Comparison of ENCODE assay signal across 8 cellular contexts in genomic region chr17:28897769-28898259, GRCh38. TPM values are rescaled to one million over a fixed set of nuclear protein-coding genes. Genes with fewer than 3 reads are reported as not detected.
DNase-seq lines count a peak whose midpoint lies in the region; ATAC-seq, FAIRE-seq and TF ChIP-seq lines count a peak whose summit lies in the region.

No MANE protein-coding gene starts in this region.

- ATAC-seq in HG03139 (IDR thresholded peaks at IDR 0.05; ENCODE audit: unreplicated experiment): no peak

- peaks cover 14% of the 10 kb centered on the region for H3K36me3 Mint-ChIP-seq in neural crest cell (ENCODE audit: low read depth)

- H3K4me3 Mint-ChIP-seq in neural crest cell: peak overlapping the region; percentile 98

- no peak for TF ChIP-seq POLR2A in GM12891 (IDR thresholded peaks at IDR 0.05; ENCODE audit: low read depth, low read length)

- no peak for TF ChIP-seq CTCF in epithelial cell of esophagus (IDR thresholded peaks at IDR 0.05; ENCODE audit: insufficient read depth, low read depth, low read length, missing control alignments)
- no peak for TF ChIP-seq CTCF in neural crest cell (conservative IDR thresholded peaks at IDR 0.05)

- H3K4me1 Mint-ChIP-seq in neural crest cell: peaks cover 57% of the 10 kb centered on the region

- DNase-seq in GM12891 (ENCODE audit: insufficient read length, low spot score) (no peak), SK-MEL-5 (ENCODE audit: low read depth, low spot score) (peak; percentile 26), epithelial cell of esophagus (ENCODE audit: low read depth) (no peak), neural crest cell (ENCODE audit: low read depth, low spot score) (no peak), NCI-H82 treated with DMSO at 0.1 percent for 48 hours (lab: John Stamatoyannopoulos, UW; ENCODE audit: unreplicated experiment) (no peak), AG20443 (ENCODE audit: low spot score) (no peak), HT-29 (ENCODE audit: low spot score) (no peak)

- H3K27ac Mint-ChIP-seq in neural crest cell (ENCODE audit: unreplicated experiment): peak overlapping the region; percentile 75

- FAIRE-seq in GM12891 (lab: Jason Lieb, UNC): peak; percentile 40

- H3K9me3 Mint-ChIP-seq in neural crest cell: no peaks in the 10 kb centered on the region

- in situ Hi-C loops in SK-MEL-5 (cut with HindIII; ENCODE audit: low pct_unique_long_range_greater_than_20kb, low sequenced_read_pairs): no loop called here

- H3K27me3 Mint-ChIP-seq in neural crest cell (ENCODE audit: low read depth): no peaks in the 10 kb centered on the region

- H3K4me3 ChIP-seq in epithelial cell of esophagus (ENCODE audit: low read length): peak overlapping the region; percentile 67

TF ChIP-seq in GM12891, 5 proteins besides CTCF, POLR2A, EP300 and RAD21:
- TF ChIP-seq TAF1 (IDR thresholded peaks at IDR 0.05; ENCODE audit: low read depth, low read length) (no peak), PAX5 (IDR thresholded peaks at IDR 0.05; ENCODE audit: insufficient read depth, low read length, severe bottlenecking) (no peak), POLR2AphosphoS5 (IDR thresholded peaks at IDR 0.05; ENCODE audit: low read depth, low read length) (no peak), SPI1 (IDR thresholded peaks at IDR 0.05; ENCODE audit: low read depth, low read length) (no peak), POU2F2 (IDR thresholded peaks at IDR 0.05; ENCODE audit: low read depth, low read length) (no peak)
TF ChIP-seq in GM12891: peak in this region for 0.

RNA-seq across cellular contexts. Expression of gene FLOT2, which starts 0.3 kb away (rescaled TPM):
- 22.0 TPM for polyA plus RNA-seq in GM12891 (2012; ENCODE audit: low read depth, missing spikeins)
- 12.6 and 12.8 TPM in 2 replicates for total RNA-seq in SK-MEL-5 (2014; rRNA removed; shearing (Covaris generic))
- 44.0 and 47.3 TPM in 2 replicates for polyA plus RNA-seq in SK-MEL-5 (2015; cell fraction: cytosol; rRNA removed)
- 30.0 and 36.2 TPM in 2 replicates for polyA plus RNA-seq in SK-MEL-5 (2015; cell fraction: nucleus; rRNA removed)
- total RNA-seq in neural crest cell: 132 and 133 TPM in 2 replicates
- 49.7 and 55.6 TPM in 2 replicates for total RNA-seq in HT-29 (2014; rRNA removed; shearing (Covaris generic))

RNA-seq across cellular contexts. Expression of gene DHRS13, which starts 5.1 kb away (rescaled TPM):
- polyA plus RNA-seq in GM12891 (2012; ENCODE audit: low read depth, missing spikeins): 3.8 TPM
- 21.8 and 23.8 TPM in 2 replicates for total RNA-seq in SK-MEL-5 (2014; rRNA removed; shearing (Covaris generic))
- 24.0 and 28.1 TPM in 2 replicates for polyA plus RNA-seq in SK-MEL-5 (2015; cell fraction: cytosol; rRNA removed)
- polyA plus RNA-seq in SK-MEL-5 (2015; cell fraction: nucleus; rRNA removed): 11.2 and 13.9 TPM in 2 replicates
- 28.7 and 32.6 TPM in 2 replicates for total RNA-seq in neural crest cell
- 15.2 and 17.6 TPM in 2 replicates for total RNA-seq in HT-29 (2014; rRNA removed; shearing (Covaris generic))

RNA-seq across cellular contexts. Expression of gene ERAL1, which starts 43.0 kb away (rescaled TPM):
- polyA plus RNA-seq in GM12891 (2012; ENCODE audit: low read depth, missing spikeins): 35.4 TPM
- total RNA-seq in SK-MEL-5 (2014; rRNA removed; shearing (Covaris generic)): 23.8 and 35.7 TPM in 2 replicates
- polyA plus RNA-seq in SK-MEL-5 (2015; cell fraction: cytosol; rRNA removed): 84.5 and 105 TPM in 2 replicates
- 138 and 139 TPM in 2 replicates for polyA plus RNA-seq in SK-MEL-5 (2015; cell fraction: nucleus; rRNA removed)
- 63.0 and 64.4 TPM in 2 replicates for total RNA-seq in neural crest cell
- total RNA-seq in HT-29 (2014; rRNA removed; shearing (Covaris generic)): 29.1 and 33.0 TPM in 2 replicates

RNA-seq across cellular contexts. Expression of gene PHF12, which starts 53.5 kb away (rescaled TPM):
- polyA plus RNA-seq in GM12891 (2012; ENCODE audit: low read depth, missing spikeins): 20.6 TPM
- 9.5 and 12.7 TPM in 2 replicates for total RNA-seq in SK-MEL-5 (2014; rRNA removed; shearing (Covaris generic))
- polyA plus RNA-seq in SK-MEL-5 (2015; cell fraction: cytosol; rRNA removed): 23.6 and 53.1 TPM in 2 replicates
- polyA plus RNA-seq in SK-MEL-5 (2015; cell fraction: nucleus; rRNA removed): 82.7 and 83.3 TPM in 2 replicates
- 60.8 and 64.7 TPM in 2 replicates for total RNA-seq in neural crest cell
- 32.0 and 34.7 TPM in 2 replicates for total RNA-seq in HT-29 (2014; rRNA removed; shearing (Covaris generic))

RNA-seq across cellular contexts. Expression of gene FAM222B, which starts 55.2 kb away (rescaled TPM):
- polyA plus RNA-seq in GM12891 (2012; ENCODE audit: low read depth, missing spikeins): 4.8 TPM
- 11.3 and 14.7 TPM in 2 replicates for total RNA-seq in SK-MEL-5 (2014; rRNA removed; shearing (Covaris generic))
- 46.7 and 54.7 TPM in 2 replicates for polyA plus RNA-seq in SK-MEL-5 (2015; cell fraction: cytosol; rRNA removed)
- 8.0 and 11.5 TPM in 2 replicates for polyA plus RNA-seq in SK-MEL-5 (2015; cell fraction: nucleus; rRNA removed)
- total RNA-seq in neural crest cell: 29.6 and 33.0 TPM in 2 replicates
- 9.5 and 13.0 TPM in 2 replicates for total RNA-seq in HT-29 (2014; rRNA removed; shearing (Covaris generic))
